In the genomic region with DNA sequence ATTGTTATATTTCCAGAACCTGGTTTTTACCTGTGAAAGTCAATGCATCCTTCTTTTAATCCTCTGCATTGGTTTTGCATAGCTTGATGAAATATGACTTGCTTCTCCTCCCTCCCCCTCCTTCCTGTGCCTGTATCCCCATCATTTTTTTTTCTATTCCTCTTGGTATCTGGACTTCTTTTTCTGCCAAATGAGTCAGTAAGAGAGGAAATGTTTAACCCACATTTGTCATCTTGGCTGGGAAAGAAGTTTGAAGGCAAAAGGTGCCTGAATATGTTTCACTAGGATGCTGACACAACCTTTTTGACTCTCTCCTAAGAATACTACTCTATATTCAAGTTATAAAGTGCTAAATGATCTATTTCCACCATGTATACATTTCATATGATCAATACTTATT, we compare ENCODE assay signal across 19 cellular contexts. TPM values are rescaled to one million over a fixed set of nuclear protein-coding genes. Genes with fewer than 3 reads are reported as not detected.
DNase-seq lines count a peak whose midpoint lies in the region; ATAC-seq and TF ChIP-seq lines count a peak whose summit lies in the region.
"Had no signal": no experiment of that assay in that cellular context is flagged by ENCODE, and none has a peak within 500 bp of the region (broad histone marks: within the 10 kb centered on the region; RNA-seq: fewer than 3 reads in every experiment).

No MANE protein-coding gene starts in this region.

- peaks cover 45% of the 10 kb centered on the region for H3K4me1 Mint-ChIP-seq in activated CD4-positive, alpha-beta T cell treated with anti-CD3 and anti-CD28 coated beads, Interleukin-2, amount 10 ng/mL, durations not matched to agents 7 days and 5 days
- H3K4me1 Mint-ChIP-seq: central memory CD8-positive, alpha-beta T cell had no signal

- TF ChIP-seq CTCF in astrocyte of the cerebellum (IDR thresholded peaks at IDR 0.05; ENCODE audit: low read depth, low read length, missing control alignments) (no peak), foreskin keratinocyte (conservative IDR thresholded peaks at IDR 0.05) (no peak), psoas muscle (IDR thresholded peaks at IDR 0.05) (no peak)

- H3K27me3 ChIP-seq in foreskin keratinocyte (no peaks in the 10 kb centered on the region), subcutaneous abdominal adipose tissue (ENCODE audit: control insufficient read depth in 5 of 5, insufficient read depth in 4 of 5, low read length in 5 of 5) (no peaks in the 10 kb centered on the region), psoas muscle (ENCODE audit: insufficient read depth in 3 of 3, low read length in 2 of 3) (no peaks in the 10 kb centered on the region)

- H3K36me3 Mint-ChIP-seq in activated CD4-positive, alpha-beta T cell treated with anti-CD3 and anti-CD28 coated beads, Interleukin-2, amount 10 ng/mL, durations not matched to agents 7 days and 5 days (ENCODE audit: low read depth) = peaks cover 8% of the 10 kb centered on the region
- H3K36me3 Mint-ChIP-seq: stimulated activated effector memory CD8-positive, alpha-beta T cell treated with anti-CD3 and anti-CD28 coated beads, Interleukin-12 subunit alpha, Interleukin-12 subunit beta, amount 100 ng/mL, for 72 hours had no signal

- CTCF ChIA-PET in activated CD4-positive, alpha-beta T cell treated with anti-CD3 and anti-CD28 coated beads, Interleukin-2, amount 10 ng/mL, durations not matched to agents 7 days and 5 days (lab: Charles Lee) = no interaction called here

- peaks cover 64% of the 10 kb centered on the region for H3K27me3 Mint-ChIP-seq in activated CD4-positive, alpha-beta T cell treated with anti-CD3 and anti-CD28 coated beads, Interleukin-2, amount 10 ng/mL, durations not matched to agents 7 days and 5 days
- H3K27me3 Mint-ChIP-seq: central memory CD8-positive, alpha-beta T cell had no signal

- no peaks in the 10 kb centered on the region for H3K9me3 Mint-ChIP-seq in activated CD4-positive, alpha-beta T cell treated with anti-CD3 and anti-CD28 coated beads, Interleukin-2, amount 10 ng/mL, durations not matched to agents 7 days and 5 days
- H3K9me3 Mint-ChIP-seq: central memory CD8-positive, alpha-beta T cell; stimulated activated effector memory CD8-positive, alpha-beta T cell treated with anti-CD3 and anti-CD28 coated beads, Interleukin-12 subunit alpha, Interleukin-12 subunit beta, amount 100 ng/mL, for 72 hours had no signal

- H3K36me3 ChIP-seq in subcutaneous abdominal adipose tissue (ENCODE audit: control insufficient read depth in 5 of 5, insufficient read depth in 5 of 5, low read length in 5 of 5) (no peaks in the 10 kb centered on the region), psoas muscle (ENCODE audit: insufficient read depth in 1 of 2, low read depth in 1 of 2) (no peaks in the 10 kb centered on the region)
- H3K36me3 ChIP-seq: sigmoid colon had no signal

- in situ Hi-C loops in astrocyte of the cerebellum (cut with HindIII; ENCODE audit: low sequenced_read_pairs) = loop anchor here (25.0 kb wide), 1 partner anchor 193 kb away; no protein-coding TSS in a partner anchor

- intact Hi-C loops in psoas muscle (cut with DNase I) = no loop called here

- peak overlapping the region; percentile 26 for H3K27ac Mint-ChIP-seq in activated CD4-positive, alpha-beta T cell treated with anti-CD3 and anti-CD28 coated beads, Interleukin-2, amount 10 ng/mL, durations not matched to agents 7 days and 5 days
- H3K27ac Mint-ChIP-seq: stimulated activated effector memory CD8-positive, alpha-beta T cell treated with anti-CD3 and anti-CD28 coated beads, Interleukin-12 subunit alpha, Interleukin-12 subunit beta, amount 100 ng/mL, for 72 hours had no signal

- H3K4me1 ChIP-seq in foreskin keratinocyte (peaks cover 30% of the 10 kb centered on the region), subcutaneous abdominal adipose tissue (ENCODE audit: control insufficient read depth in 5 of 5, insufficient read depth in 5 of 5, low read length in 5 of 5) (peaks cover 0 to 49% (median 14%) of the 10 kb centered on the region in 5 donors), psoas muscle (peaks cover 6% of the 10 kb centered on the region)
- H3K4me1 ChIP-seq: sigmoid colon had no signal

- peak; percentile 42 for ATAC-seq in foreskin keratinocyte
- no peak for ATAC-seq in psoas muscle
- ATAC-seq: esophagus mucosa; stimulated activated effector memory CD8-positive, alpha-beta T cell treated with anti-CD3 and anti-CD28 coated beads, Interleukin-12 subunit alpha, Interleukin-12 subunit beta, amount 100 ng/mL, for 72 hours had no signal

- no peak overlapping the region for H3K4me3 ChIP-seq in astrocyte of the cerebellum (ENCODE audit: low read depth, low read length)
- no peak overlapping the region for H3K4me3 ChIP-seq in subcutaneous abdominal adipose tissue (ENCODE audit: low read depth in 1 of 5, low read length in 5 of 5)
- no peak overlapping the region for H3K4me3 ChIP-seq in psoas muscle
- H3K4me3 ChIP-seq: sigmoid colon had no signal

- POLR2A ChIA-PET in activated CD4-positive, alpha-beta T cell treated with anti-CD3 and anti-CD28 coated beads, Interleukin-2, amount 10 ng/mL, durations not matched to agents 7 days and 5 days (lab: Charles Lee) = no interaction called here

- no peaks in the 10 kb centered on the region for H3K9me3 ChIP-seq in subcutaneous abdominal adipose tissue (ENCODE audit: control insufficient read depth in 5 of 5, low read length in 5 of 5)
- H3K9me3 ChIP-seq in psoas muscle = no peaks in the 10 kb centered on the region
- H3K9me3 ChIP-seq: sigmoid colon had no signal

- H3K27ac ChIP-seq in foreskin keratinocyte = peak overlapping the region; percentile 21
- H3K27ac ChIP-seq in subcutaneous abdominal adipose tissue (ENCODE audit: low read depth, low read length) = peak overlapping the region; percentile 44
- no peak overlapping the region for H3K27ac ChIP-seq in psoas muscle
- H3K27ac ChIP-seq: sigmoid colon had no signal

- H3K9ac ChIP-seq in subcutaneous abdominal adipose tissue (ENCODE audit: low read length in 5 of 5) = no peak overlapping the region

- no peak for DNase-seq in activated CD4-positive, alpha-beta T cell treated with anti-CD3 and anti-CD28 coated beads, Interleukin-2, amount 10 ng/mL, durations not matched to agents 7 days and 5 days
- DNase-seq in activated CD4-positive, alpha-beta T cell treated with anti-CD3 and anti-CD28 coated beads for 1 hour = no peak
- peak; percentile 60 for DNase-seq in astrocyte of the cerebellum (ENCODE audit: low read depth)
- DNase-seq in foreskin keratinocyte = peak; percentile 79 to 83
- DNase-seq in Kasumi-1 (lab: John Stamatoyannopoulos, UW) = no peak
- no peak for DNase-seq in activated CD4-positive, CD25-positive, alpha-beta regulatory T cell treated with anti-CD3 and anti-CD28 coated beads, Interleukin-2, amount 50 U/mL, for 72 hours
- DNase-seq in psoas muscle = no peak
- DNase-seq: activated naive CD4-positive, alpha-beta T cell treated with anti-CD3 and anti-CD28 coated beads, Interleukin-2, amount 50 U/mL, for 16 hours; COR-L47; NCI-H1092 treated with DMSO at 0.1 percent for 48 hours; NCI-H446 treated with DMSO at 0.1 percent for 48 hours; sigmoid colon; stimulated activated CD4-positive, alpha-beta T cell treated with anti-CD3 and anti-CD28 coated beads, Interleukin-4, amount 100 ng/mL, for 4 hours had no signal

- no peak overlapping the region for H3K4me3 Mint-ChIP-seq in activated CD4-positive, alpha-beta T cell treated with anti-CD3 and anti-CD28 coated beads, Interleukin-2, amount 10 ng/mL, durations not matched to agents 7 days and 5 days
- H3K4me3 Mint-ChIP-seq: central memory CD8-positive, alpha-beta T cell; stimulated activated effector memory CD8-positive, alpha-beta T cell treated with anti-CD3 and anti-CD28 coated beads, Interleukin-12 subunit alpha, Interleukin-12 subunit beta, amount 100 ng/mL, for 72 hours had no signal

RNA-seq across cellular contexts. Expression of gene CDKN2B, which starts 35.5 kb away (rescaled TPM):
- total RNA-seq in activated CD4-positive, alpha-beta T cell treated with anti-CD3 and anti-CD28 coated beads, Interleukin-2, amount 10 ng/mL, durations not matched to agents 7 days and 5 days = under 1 TPM; 0.65 to 0.87 TPM
- total RNA-seq in foreskin keratinocyte = 4.7 and 9.0 TPM in 2 replicates
- 2.9 and 4.3 TPM in 2 replicates for polyA plus RNA-seq in foreskin keratinocyte
- total RNA-seq in psoas muscle = 10 to 100 TPM in 1 of 4 donors, 1 to 10 TPM in 3; 5.4 to 12.3 (median 8.3) TPM
- 10 to 100 TPM in 1 of 3 donors, 1 to 10 TPM in 2; 1.7 to 11.3 (median 5.5) TPM for polyA plus RNA-seq in psoas muscle
- total RNA-seq: A172 had no signal

RNA-seq across cellular contexts. Expression of gene CDKN2B-AS1, which starts 50.0 kb away (rescaled TPM):
- total RNA-seq in activated CD4-positive, alpha-beta T cell treated with anti-CD3 and anti-CD28 coated beads, Interleukin-2, amount 10 ng/mL, durations not matched to agents 7 days and 5 days = 1 to 10 TPM; 4.4 to 5.6 TPM
- total RNA-seq in foreskin keratinocyte (0.71 and 1.4 TPM in 2 replicates), psoas muscle (under 1 TPM in 1 of 4 donors, not detected in 3; 0.40 TPM)
- polyA plus RNA-seq in foreskin keratinocyte (0.56 and 0.67 TPM in 2 replicates), psoas muscle (not detected)
- total RNA-seq: A172 had no signal
- polyA plus RNA-seq: neural cell had no signal

RNA-seq across cellular contexts. Expression of gene CDKN2A, which starts 50.4 kb away (rescaled TPM):
- 10 to 100 TPM; 15.9 to 16.6 TPM for total RNA-seq in activated CD4-positive, alpha-beta T cell treated with anti-CD3 and anti-CD28 coated beads, Interleukin-2, amount 10 ng/mL, durations not matched to agents 7 days and 5 days
- 4.9 and 12.8 TPM in 2 replicates for total RNA-seq in foreskin keratinocyte
- polyA plus RNA-seq in foreskin keratinocyte = 10.1 and 20.8 TPM in 2 replicates
- under 1 TPM in 2 of 4 donors, not detected in 2; 0.32 to 0.66 TPM for total RNA-seq in psoas muscle
- polyA plus RNA-seq in psoas muscle = under 1 TPM in 1 of 3 donors, not detected in 2; 0.04 TPM
- total RNA-seq: A172 had no signal
- polyA plus RNA-seq: neural cell had no signal

Comparison
In these comparisons a context has a peak if more than half of its experiments do, and no peak if none do; other contexts are left out.
1. DNase-seq: peak in astrocyte of the cerebellum (single experiment) and foreskin keratinocyte (2 of 2); none in activated CD4-positive, alpha-beta T cell treated with anti-CD3 and anti-CD28 coated beads, Interleukin-2, amount 10 ng/mL, durations not matched to agents 7 days and 5 days (single experiment), activated CD4-positive, alpha-beta T cell treated with anti-CD3 and anti-CD28 coated beads for 1 hour (single experiment), Kasumi-1 (0 of 2), activated CD4-positive, CD25-positive, alpha-beta regulatory T cell treated with anti-CD3 and anti-CD28 coated beads, Interleukin-2, amount 50 U/mL, for 72 hours (single experiment) and psoas muscle (0 of 2).